Comparison of ENCODE assay signal across 7 cellular contexts in genomic region chr3:32439421-32439820, GRCh38.
A peak's percentile ranks its signal among the peaks of the same experiment; 100 is the strongest.
DNase-seq lines count a peak whose midpoint lies in the region; ATAC-seq and TF ChIP-seq lines count a peak whose summit lies in the region.
"Not testable (repeated sequence)": the region's sequence is repeated elsewhere in the genome, so short reads cannot be mapped to it uniquely, and the experiment has no call there.

No MANE protein-coding gene starts in this region.

- H3K27me3 Mint-ChIP-seq in activated T-cell treated with anti-CD3 and anti-CD28 coated beads, Interleukin-2, amount 50 U/mL, for 24 hours, result not testable (repeated sequence)

- not testable (repeated sequence) for H4K20me1 ChIP-seq in OCI-LY3 (ENCODE audit: insufficient read depth, low read length)

- peak overlapping the region; percentile 46 for H3K4me3 Mint-ChIP-seq in activated T-cell treated with anti-CD3 and anti-CD28 coated beads, Interleukin-2, amount 50 U/mL, for 24 hours

- not testable (repeated sequence) for TF ChIP-seq CTCF in OCI-LY3 (IDR thresholded peaks at IDR 0.05; ENCODE audit: low read depth, low read length)

- peak overlapping the region; percentile 85 for H3K27ac ChIP-seq in OCI-LY3 (ENCODE audit: low read length)

- H3K4me2 ChIP-seq in OCI-LY3 (ENCODE audit: low read length), result peak overlapping the region; percentile 41

- ATAC-seq in GM18868 (IDR thresholded peaks at IDR 0.05; ENCODE audit: unreplicated experiment), result peak; percentile 25
- ATAC-seq in GM21367 (IDR thresholded peaks at IDR 0.05; ENCODE audit: unreplicated experiment), result peak; percentile 11
- ATAC-seq in HG02759 (IDR thresholded peaks at IDR 0.05; ENCODE audit: unreplicated experiment), result peak; percentile 25
- peak; percentile 20 for ATAC-seq in HG03139 (IDR thresholded peaks at IDR 0.05; ENCODE audit: unreplicated experiment)

- not testable (repeated sequence) for H2AFZ ChIP-seq in OCI-LY3 (ENCODE audit: low read depth, low read length)

- DNase-seq in activated T-cell treated with anti-CD3 and anti-CD28 coated beads, Interleukin-2, amount 50 U/mL, for 24 hours, result not testable (repeated sequence)
- DNase-seq in islet precursor cell, result peak; percentile 2

- peak overlapping the region; percentile 2; the same call in 1 of the 2 replicates for H3K4me3 ChIP-seq in OCI-LY3 (ENCODE audit: low read length)

- H3K27me3 ChIP-seq in OCI-LY3 (ENCODE audit: low read depth, low read length), result not testable (repeated sequence)

- not testable (repeated sequence) for H3K9me3 Mint-ChIP-seq in activated T-cell treated with anti-CD3 and anti-CD28 coated beads, Interleukin-2, amount 50 U/mL, for 24 hours

- H3K4me1 ChIP-seq in OCI-LY3 (ENCODE audit: low read length), result peaks cover 90% of the 10 kb centered on the region

- peaks cover 93% of the 10 kb centered on the region for H3K4me1 Mint-ChIP-seq in activated T-cell treated with anti-CD3 and anti-CD28 coated beads, Interleukin-2, amount 50 U/mL, for 24 hours (ENCODE audit: low read depth)

- not testable (repeated sequence) for H3K9me3 ChIP-seq in OCI-LY3 (ENCODE audit: insufficient read depth, low read length)

- H3K36me3 Mint-ChIP-seq in activated T-cell treated with anti-CD3 and anti-CD28 coated beads, Interleukin-2, amount 50 U/mL, for 24 hours (ENCODE audit: low read depth), result peaks cover 29% of the 10 kb centered on the region

- peaks cover 17% of the 10 kb centered on the region for H3K36me3 ChIP-seq in OCI-LY3 (replicated peaks; ENCODE audit: low read depth, low read length)

- H3K27ac Mint-ChIP-seq in activated T-cell treated with anti-CD3 and anti-CD28 coated beads, Interleukin-2, amount 50 U/mL, for 24 hours, result peak overlapping the region; percentile 92

- not testable (repeated sequence) for H3K79me2 ChIP-seq in OCI-LY3 (ENCODE audit: low read length)

- H3K9ac ChIP-seq in OCI-LY3 (ENCODE audit: low read length), result peak overlapping the region; percentile 45; the same call in 1 of the 2 replicates
